In genomic region chr5:68965926-68966325, GRCh38 we compare ENCODE assay signal across 16 cellular contexts.
DNase-seq lines count a peak whose midpoint lies in the region; ATAC-seq, FAIRE-seq and TF ChIP-seq lines count a peak whose summit lies in the region.
"Had no signal": no experiment of that assay in that cellular context is flagged by ENCODE, and none has a peak within 500 bp of the region (broad histone marks: within the 10 kb centered on the region; RNA-seq: fewer than 3 reads in every experiment).

No MANE protein-coding gene starts in this region.

- H2BK120ac ChIP-seq in H9 (ENCODE audit: low read depth, low read length, poor library complexity, severe bottlenecking) = no peak overlapping the region
- H2BK120ac ChIP-seq in H1 (replicated peaks; ENCODE audit: low read depth, low read length) = no peak overlapping the region

- H2AK5ac ChIP-seq in H9 (ENCODE audit: insufficient read length, low read length) = no peak overlapping the region
- H2AK5ac ChIP-seq in H1 (ENCODE audit: low read depth, low read length) = peak overlapping the region; percentile 98; the same call in 1 of the 2 replicates

- H3K4me3 Mint-ChIP-seq in H9 = no peak overlapping the region
- no peak overlapping the region for H3K4me3 Mint-ChIP-seq in WTC11
- no peak overlapping the region for H3K4me3 Mint-ChIP-seq in activated T-helper 17 cell treated with anti-CD3 and anti-CD28 coated beads, Interleukin-2, amount 50 U/mL, for 72 hours
- H3K4me3 Mint-ChIP-seq: CD14-positive monocyte; CD4-positive, alpha-beta memory T cell had no signal

- H2BK12ac ChIP-seq in H9 (ENCODE audit: insufficient read length, low read depth, low read length) = no peak overlapping the region
- peak overlapping the region; percentile 91 for H2BK12ac ChIP-seq in H1 (ENCODE audit: low read depth, low read length)

- H3K79me2 ChIP-seq in H9 (ENCODE audit: insufficient read depth, low read length) (no peaks in the 10 kb centered on the region), H1 (ENCODE audit: control insufficient read depth in 1 of 2, insufficient read depth in 2 of 2, low read length in 2 of 2) (0 out of 4 replicates have a peak, but pooled peaks cover 0 to 3% of the 10 kb centered on the region in 2 experiments)

- H4K8ac ChIP-seq in H9 (replicated peaks; ENCODE audit: insufficient read length, low read depth, low read length) (peak overlapping the region; percentile 87), H1 (ENCODE audit: extremely low read depth, insufficient read depth, low read length) (no peak overlapping the region)

- H3K27ac ChIP-seq in H9 (ENCODE audit: insufficient read length, low read depth, low read length) = no peak overlapping the region
- no peak overlapping the region for H3K27ac ChIP-seq in H1 (ENCODE audit: low read depth, low read length)
- H3K27ac ChIP-seq in uterus = peak overlapping the region; percentile 33 to 41
- H3K27ac ChIP-seq in ovary = no peak overlapping the region
- H3K27ac ChIP-seq: BLaER1, GM23248 had no signal

- POLR2A ChIA-PET in WTC11 (lab: Charles Lee) (no interaction called here), H1 (lab: Charles Lee; ENCODE audit: partially characterized antibody) (no interaction called here)

- H3K9ac ChIP-seq in H9 (ENCODE audit: extremely low read depth, insufficient read length, low read length) (no peak overlapping the region), H1 (replicated peaks in 1 of 4; ENCODE audit: extremely low read depth in 1 of 4, low read depth in 3 of 4, low read length in 3 of 4) (no peak overlapping the region)
- H3K9ac ChIP-seq: BLaER1, GM23248 had no signal

- peak overlapping the region; percentile 69 for H3K56ac ChIP-seq in H9 (ENCODE audit: insufficient read length, low read depth, low read length)
- no peak overlapping the region for H3K56ac ChIP-seq in H1 (replicated peaks; ENCODE audit: insufficient read length, low read depth, low read length)

- DNase-seq in H9 = no peak
- DNase-seq in WTC11 (ENCODE audit: low spot score) = no peak
- DNase-seq in H1 (ENCODE audit: low read depth in 1 of 2, low spot score in 2 of 2) = no peak
- DNase-seq in uterus = no peak
- no peak for DNase-seq in DMS 273 (lab: John Stamatoyannopoulos, UW; ENCODE audit: unreplicated experiment)
- DNase-seq in ovary = no peak
- DNase-seq: 8988T; CD4-positive, alpha-beta memory T cell; DMS79 treated with DMSO at 0.1 percent for 48 hours; GF-D8; GM23248 had no signal

- H3K4ac ChIP-seq in H9 (ENCODE audit: low read depth, low read length) = no peak overlapping the region
- no peak overlapping the region for H3K4ac ChIP-seq in H1 (replicated peaks; ENCODE audit: insufficient read length, low read depth, low read length)

- H2BK5ac ChIP-seq in H9 (ENCODE audit: insufficient read length, low read length) = peak overlapping the region; percentile 26
- H2BK5ac ChIP-seq in H1 (ENCODE audit: low read depth, low read length) = peak overlapping the region; percentile 48; the same call in 1 of the 2 replicates

- CTCF ChIA-PET in WTC11 (lab: Charles Lee) (no interaction called here), H1 (lab: Charles Lee; ENCODE audit: partially characterized antibody) (interaction anchor here (0.5 kb wide), 1 partner anchor 316 kb away, joined by 3 read pairs; no protein-coding TSS in a partner anchor)

- no peak overlapping the region for H3K18ac ChIP-seq in H9 (ENCODE audit: insufficient read length, low read depth, low read length)
- H3K18ac ChIP-seq in H1 (ENCODE audit: extremely low read depth, low read length) = no peak overlapping the region

- H3K36me3 Mint-ChIP-seq in H9 (ENCODE audit: insufficient read depth in 1 of 3, low read depth in 3 of 3) (no peaks in the 10 kb centered on the region), WTC11 (peaks cover 3% of the 10 kb centered on the region; the same call in 1 of the 2 replicates)
- no peaks in the 10 kb centered on the region for H3K36me3 Mint-ChIP-seq in activated T-helper 17 cell treated with anti-CD3 and anti-CD28 coated beads, Interleukin-2, amount 50 U/mL, for 72 hours (ENCODE audit: low read depth)
- H3K36me3 Mint-ChIP-seq: CD14-positive monocyte; CD4-positive, alpha-beta memory T cell had no signal

- no peaks in the 10 kb centered on the region for H3K79me1 ChIP-seq in H9 (ENCODE audit: insufficient read depth, low read depth, low read length, poor library complexity, severe bottlenecking)
- H3K79me1 ChIP-seq in H1 (ENCODE audit: low read depth, low read length) = no peaks in the 10 kb centered on the region

- peaks cover 3 to 4% of the 10 kb centered on the region in 2 experiments for H3K4me1 Mint-ChIP-seq in H9
- H3K4me1 Mint-ChIP-seq in WTC11 = peaks cover 7% of the 10 kb centered on the region
- no peaks in the 10 kb centered on the region for H3K4me1 Mint-ChIP-seq in activated T-helper 17 cell treated with anti-CD3 and anti-CD28 coated beads, Interleukin-2, amount 50 U/mL, for 72 hours

- H2BK15ac ChIP-seq in H9 (ENCODE audit: low read depth, low read length) (no peak overlapping the region), H1 (ENCODE audit: low read length) (peak overlapping the region; percentile 66; the same call in 1 of the 2 replicates)

- intact Hi-C loops in uterus (cut with DNase I; ENCODE audit: low total_unique reads) = no loop called here
- intact Hi-C loops in ovary (cut with DNase I) = loop anchor here in 2 of 4 donors (10.0 kb wide), 2 partner anchors 501 to 1721 kb away; no protein-coding TSS in a partner anchor

- TF ChIP-seq POLR2A in H1 (IDR thresholded peaks at IDR 0.05; ENCODE audit: control extremely low read depth in 1 of 2, low read depth in 2 of 2, low read length in 2 of 2) (no peak), uterus (IDR thresholded peaks at IDR 0.05) (no peak), ovary (IDR thresholded peaks at IDR 0.05) (no peak)

- no peak overlapping the region for H3K4me2 ChIP-seq in H9 (ENCODE audit: insufficient read depth, insufficient read length, low read length)
- no peak overlapping the region for H3K4me2 ChIP-seq in H1 (ENCODE audit: insufficient read depth in 1 of 2, low read depth in 2 of 2, low read length in 2 of 2)
- H3K4me2 ChIP-seq: BLaER1 had no signal

- H3K9me3 ChIP-seq in H9 (ENCODE audit: control insufficient read depth, low read depth, low read length) (no peaks in the 10 kb centered on the region), H1 (ENCODE audit: insufficient read depth in 2 of 2, low read depth in 1 of 2, low read length in 1 of 2) (peaks cover 0 to 9% of the 10 kb centered on the region in 2 experiments; a peak in 2 of 4 replicates), uterus (no peaks in the 10 kb centered on the region), ovary (no peaks in the 10 kb centered on the region)
- H3K9me3 ChIP-seq: BLaER1 had no signal

- no peak for ATAC-seq in WTC11
- ATAC-seq in activated T-helper 17 cell treated with anti-CD3 and anti-CD28 coated beads, Interleukin-2, amount 50 U/mL, for 72 hours (replicated peaks) = no peak
- ATAC-seq: HCT116 had no signal

- H3T11ph ChIP-seq in H9 (ENCODE audit: low read length) = no peak overlapping the region

- H3K4me1 ChIP-seq in H9 (ENCODE audit: insufficient read depth, low read length) (no peaks in the 10 kb centered on the region), H1 (replicated peaks in 1 of 4; ENCODE audit: control insufficient read depth in 3 of 4, insufficient read depth in 4 of 4, low read length in 3 of 4) (no peaks in the 10 kb centered on the region), uterus (peaks cover 0 to 6% of the 10 kb centered on the region in 2 donors), ovary (ENCODE audit: insufficient read depth) (no peaks in the 10 kb centered on the region)
- H3K4me1 ChIP-seq: BLaER1 had no signal

- H4K20me1 ChIP-seq in H9 (ENCODE audit: control insufficient read depth, insufficient read depth, insufficient read length) (no peaks in the 10 kb centered on the region), H1 (replicated peaks in 1 of 2; ENCODE audit: control insufficient read depth in 1 of 2, insufficient read depth in 2 of 2, low read length in 2 of 2) (peaks cover 0 to 12% of the 10 kb centered on the region in 2 experiments)
- H4K20me1 ChIP-seq: BLaER1 had no signal

- TF ChIP-seq CTCF in H9 (conservative IDR thresholded peaks at IDR 0.05) = no peak
- TF ChIP-seq CTCF in WTC11 (IDR thresholded peaks at IDR 0.05) = no peak
- no peak for TF ChIP-seq CTCF in H1 (IDR thresholded peaks at IDR 0.05; ENCODE audit: control extremely low read depth in 1 of 3, insufficient read depth in 1 of 3, low read depth in 1 of 3, low read length in 3 of 3)
- TF ChIP-seq CTCF in uterus (IDR thresholded peaks at IDR 0.05) = no peak
- no peak for TF ChIP-seq CTCF in ovary (IDR thresholded peaks at IDR 0.05)

- H2AFZ ChIP-seq in H9 (ENCODE audit: low read length) = no peak overlapping the region
- H2AFZ ChIP-seq in H1 (ENCODE audit: low read length) = no peak overlapping the region
- H2AFZ ChIP-seq: GM23248 had no signal

- no peak for TF ChIP-seq EP300 in H1 (IDR thresholded peaks at IDR 0.05; ENCODE audit: borderline replicate concordance in 1 of 2, low read depth in 2 of 2, low read length in 2 of 2)
- no peak for TF ChIP-seq EP300 in ovary (IDR thresholded peaks at IDR 0.05)

- H3K23me2 ChIP-seq in H9 (ENCODE audit: insufficient read length, low read depth, low read length, poor library complexity, severe bottlenecking) = no peaks in the 10 kb centered on the region
- H3K23me2 ChIP-seq in H1 (ENCODE audit: low read depth, low read length) = peaks cover 18% of the 10 kb centered on the region; the same call in 1 of the 2 replicates

- H3K4me3 ChIP-seq in H1 (ENCODE audit: extremely low read depth in 1 of 4, insufficient read depth in 2 of 4, low read depth in 3 of 4, low read length in 4 of 4) = no peak overlapping the region
- H3K4me3 ChIP-seq in uterus = no peak overlapping the region
- H3K4me3 ChIP-seq in ovary = no peak overlapping the region
- H3K4me3 ChIP-seq: BLaER1, GM23248 had no signal

- H2BK20ac ChIP-seq in H9 (ENCODE audit: low read depth, low read length, poor library complexity, severe bottlenecking) (no peak overlapping the region), H1 (ENCODE audit: low read length) (peak overlapping the region; percentile 16; the same call in 1 of the 2 replicates)

- no peak overlapping the region; the same call in 1 of the 2 replicates for H3K14ac ChIP-seq in H9 (ENCODE audit: insufficient read depth, low read length)
- no peak overlapping the region for H3K14ac ChIP-seq in H1 (ENCODE audit: insufficient read length)

- no peak for TF ChIP-seq RAD21 in H1 (IDR thresholded peaks at IDR 0.05 in 1 of 2, conservative IDR thresholded peaks at IDR 0.05 in 1 of 2; ENCODE audit: low read depth in 2 of 2, low read length in 2 of 2)

- H4K5ac ChIP-seq in H9 (ENCODE audit: insufficient read length, low read depth, low read length) = peak overlapping the region; percentile 2
- no peak overlapping the region for H4K5ac ChIP-seq in H1 (ENCODE audit: insufficient read length, low read depth, low read length)

- peak overlapping the region; percentile 69 for H4K91ac ChIP-seq in H9 (ENCODE audit: insufficient read length, low read depth, low read length)
- peak overlapping the region; percentile 95 for H4K91ac ChIP-seq in H1 (replicated peaks; ENCODE audit: insufficient read length, low read length)

- H3K27me3 ChIP-seq in H9 (ENCODE audit: insufficient read depth, low read length) (no peaks in the 10 kb centered on the region; the same call in 1 of the 2 replicates), H1 (replicated peaks in 1 of 4; ENCODE audit: control insufficient read depth in 3 of 4, extremely low read depth in 1 of 4, insufficient read depth in 3 of 4, low read length in 3 of 4) (no peaks in the 10 kb centered on the region), uterus (no peaks in the 10 kb centered on the region), ovary (no peaks in the 10 kb centered on the region)
- H3K27me3 ChIP-seq: BLaER1 had no signal

- 100% methylated on average over 1 of the region's 3 CpGs for WGBS in H9 (ENCODE audit: extremely low coverage, insufficient read length, low lambda C conversion rate)
- WGBS in H1 (ENCODE audit: extremely low coverage in 1 of 2, insufficient coverage in 1 of 2, insufficient read length in 1 of 2, insufficient replicate concordance in 2 of 2, low coverage in 1 of 2, low lambda C conversion rate in 2 of 2, missing lambda C conversion rate in 1 of 2), 2 experiments = 91% methylated on average over 3 of the region's 3 CpGs; no CpG with 5 or more reads in 1 of the 2 experiments
- WGBS in ovary, 3 donors = 85 to 88% (median 87%) methylated on average over 3 of the region's 3 CpGs

- H3K27me3 Mint-ChIP-seq in H9 (ENCODE audit: low read depth) (no peaks in the 10 kb centered on the region; the same call in 1 of the 2 replicates), WTC11 (ENCODE audit: low read depth) (no peaks in the 10 kb centered on the region; the same call in none of the 2 replicates)
- H3K27me3 Mint-ChIP-seq in activated T-helper 17 cell treated with anti-CD3 and anti-CD28 coated beads, Interleukin-2, amount 50 U/mL, for 72 hours = peaks cover 13% of the 10 kb centered on the region

- H3K27ac Mint-ChIP-seq in H9 = no peak overlapping the region
- H3K27ac Mint-ChIP-seq in WTC11 = no peak overlapping the region
- H3K27ac Mint-ChIP-seq in activated T-helper 17 cell treated with anti-CD3 and anti-CD28 coated beads, Interleukin-2, amount 50 U/mL, for 72 hours = no peak overlapping the region
- H3K27ac Mint-ChIP-seq: CD14-positive monocyte; CD4-positive, alpha-beta memory T cell had no signal

- no peak for FAIRE-seq in H1 (lab: Jason Lieb, UNC)
- FAIRE-seq: H54 had no signal

- H3K23ac ChIP-seq in H9 (ENCODE audit: insufficient read length, low read depth, low read length) = peak overlapping the region; percentile 72
- H3K23ac ChIP-seq in H1 (ENCODE audit: insufficient read length) = no peak overlapping the region

- H3K36me3 ChIP-seq in H1 (ENCODE audit: control insufficient read depth in 2 of 4, insufficient read depth in 4 of 4, low read length in 3 of 4) (no peaks in the 10 kb centered on the region; a peak in 1 of 8 replicates), uterus (no peaks in the 10 kb centered on the region), ovary (no peaks in the 10 kb centered on the region)
- H3K36me3 ChIP-seq: BLaER1 had no signal

- H3K9me3 Mint-ChIP-seq in H9 = no peaks in the 10 kb centered on the region
- H3K9me3 Mint-ChIP-seq in WTC11 = peaks cover 3% of the 10 kb centered on the region; the same call in 1 of the 2 replicates
- no peaks in the 10 kb centered on the region for H3K9me3 Mint-ChIP-seq in activated T-helper 17 cell treated with anti-CD3 and anti-CD28 coated beads, Interleukin-2, amount 50 U/mL, for 72 hours
- H3K9me3 Mint-ChIP-seq: CD14-positive monocyte; CD4-positive, alpha-beta memory T cell had no signal

Comparison
In these comparisons a context has a peak if more than half of its experiments do, and no peak if none do; other contexts are left out.
1. H3K27ac ChIP-seq: peak in uterus (2 of 2); none in H9 (single experiment), H1 (single experiment) and ovary (0 of 2).